In the genomic region with DNA sequence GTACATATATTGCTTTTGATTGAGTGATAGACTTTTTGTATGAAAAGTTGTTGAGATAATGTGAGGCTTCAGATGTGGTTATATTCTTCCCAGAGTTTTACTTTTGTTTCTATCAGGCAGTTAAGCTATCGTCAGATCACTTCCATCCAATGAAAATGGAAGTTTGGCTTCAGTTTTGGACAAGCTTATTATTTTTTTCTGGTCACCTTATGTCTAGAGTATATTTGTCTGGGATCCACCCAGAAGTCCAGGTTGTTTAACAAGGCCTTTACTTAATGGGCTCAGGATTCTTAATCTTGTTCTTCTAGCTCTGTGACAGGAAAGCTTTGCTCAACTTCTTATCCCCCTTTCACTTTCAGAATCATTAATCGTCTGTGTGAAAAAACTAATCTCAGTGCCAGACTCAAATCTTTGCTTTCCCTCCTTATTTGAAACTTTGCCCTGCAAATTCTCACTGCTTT, we compare ENCODE assay signal across 8 cellular contexts.
A peak's percentile ranks its signal among the peaks of the same experiment; 100 is the strongest.
DNase-seq lines count a peak whose midpoint lies in the region; ATAC-seq, FAIRE-seq and TF ChIP-seq lines count a peak whose summit lies in the region.

No MANE protein-coding gene starts in this region.

- TF ChIP-seq EP300 in A549 (IDR thresholded peaks at IDR 0.05): no peak

- CTCF ChIA-PET in A549 (lab: Yijun Ruan, JAX): no interaction called here

- TF ChIP-seq RAD21 in A549 (conservative IDR thresholded peaks at IDR 0.05 in 1 of 2, IDR thresholded peaks at IDR 0.05 in 1 of 2): no peak

- peaks cover 30% of the 10 kb centered on the region; the same call in 2 of the 3 replicates for H3K4me1 ChIP-seq in A549

- H3K27me3 Mint-ChIP-seq in nephron (ENCODE audit: low read depth): no peaks in the 10 kb centered on the region

- H3K4me3 Mint-ChIP-seq in nephron: no peak overlapping the region

- H3K27me3 ChIP-seq in H7 (ENCODE audit: control insufficient read depth, insufficient read depth, low read length): no peaks in the 10 kb centered on the region

- POLR2A ChIA-PET in A549 (lab: Yijun Ruan, JAX): no interaction called here

- ATAC-seq in A549 (no peak), GM19043 (IDR thresholded peaks at IDR 0.05; ENCODE audit: low read depth, unreplicated experiment) (peak; percentile 61), HG03457 (IDR thresholded peaks at IDR 0.05; ENCODE audit: unreplicated experiment) (peak; percentile 60)

- H3K9me3 ChIP-seq in A549: no peaks in the 10 kb centered on the region

- H3K36me3 Mint-ChIP-seq in nephron (ENCODE audit: low read depth): peaks cover 78% of the 10 kb centered on the region

- TF ChIP-seq CTCF in A549 (IDR thresholded peaks at IDR 0.05) (no peak), coronary artery (IDR thresholded peaks at IDR 0.05) (no peak), nephron (IDR thresholded peaks at IDR 0.05; ENCODE audit: unreplicated experiment in 3 of 3) (no peak)

- no peaks in the 10 kb centered on the region for H3K9me3 Mint-ChIP-seq in nephron

- 69% methylated on average over 2 of the region's 2 CpGs for WGBS in A549 (ENCODE audit: missing lambda C conversion rate)

- DNase-seq in A549 (ENCODE audit: low read depth in 1 of 2, low spot score in 1 of 2): no peak
- no peak for DNase-seq in coronary artery (ENCODE audit: low spot score)
- no peak for DNase-seq in H7
- DNase-seq in DMS153 (lab: John Stamatoyannopoulos, UW): no peak
- DNase-seq in SHP77 (lab: John Stamatoyannopoulos, UW): no peak

- H3K27ac ChIP-seq in A549: no peak overlapping the region
- peak overlapping the region; percentile 29 to 51 for H3K27ac ChIP-seq in coronary artery

- peaks cover 18% of the 10 kb centered on the region for H3K4me1 Mint-ChIP-seq in nephron

- H3K36me3 ChIP-seq in H7 (replicated peaks; ENCODE audit: control insufficient read depth, insufficient read depth, low read length): no peaks in the 10 kb centered on the region; the same call in 1 of the 2 replicates

- H3K4me2 ChIP-seq in A549: peak overlapping the region; percentile 43

- FAIRE-seq in A549 (lab: Jason Lieb, UNC): no peak

- peak overlapping the region; percentile 19 to 40 (median 23) for H3K27ac Mint-ChIP-seq in nephron

- H3K4me3 ChIP-seq in A549: no peak overlapping the region
- H3K4me3 ChIP-seq in coronary artery: peak overlapping the region; percentile 17
- H3K4me3 ChIP-seq in H7 (ENCODE audit: insufficient read depth, low read depth, low read length): no peak overlapping the region

- TF ChIP-seq POLR2A in A549 (IDR thresholded peaks at IDR 0.05; ENCODE audit: low read length): no peak

TF ChIP-seq in A549, 52 proteins besides CTCF, POLR2A, EP300 and RAD21:
- TF ChIP-seq RCOR1 (IDR thresholded peaks at IDR 0.05; ENCODE audit: low read depth, low read length) (no peak), BHLHE40 (IDR thresholded peaks at IDR 0.05; ENCODE audit: low read depth, low read length) (no peak), RARB (CRISPR knock-in tag; IDR thresholded peaks at IDR 0.05) (no peak), MYC (IDR thresholded peaks at IDR 0.05; ENCODE audit: borderline replicate concordance, low read length) (no peak), CHD4 (IDR thresholded peaks at IDR 0.05; ENCODE audit: borderline replicate concordance) (no peak), RNF2 (IDR thresholded peaks at IDR 0.05; ENCODE audit: borderline replicate concordance, low read depth) (no peak), POLR2AphosphoS2 (conservative IDR thresholded peaks at IDR 0.05; ENCODE audit: low read length) (no peak), CHD2 (IDR thresholded peaks at IDR 0.05; ENCODE audit: low read length, partially characterized antibody) (no peak)
- TF ChIP-seq, protein P1, sequence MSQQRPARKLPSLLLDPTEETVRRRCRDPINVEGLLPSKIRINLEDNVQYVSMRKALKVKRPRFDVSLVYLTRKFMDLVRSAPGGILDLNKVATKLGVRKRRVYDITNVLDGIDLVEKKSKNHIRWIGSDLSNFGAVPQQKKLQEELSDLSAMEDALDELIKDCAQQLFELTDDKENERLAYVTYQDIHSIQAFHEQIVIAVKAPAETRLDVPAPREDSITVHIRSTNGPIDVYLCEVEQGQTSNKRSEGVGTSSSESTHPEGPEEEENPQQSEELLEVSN (IDR thresholded peaks at IDR 0.05; ENCODE audit: borderline replicate concordance, low read depth): no peak
- TF ChIP-seq, protein P2, sequence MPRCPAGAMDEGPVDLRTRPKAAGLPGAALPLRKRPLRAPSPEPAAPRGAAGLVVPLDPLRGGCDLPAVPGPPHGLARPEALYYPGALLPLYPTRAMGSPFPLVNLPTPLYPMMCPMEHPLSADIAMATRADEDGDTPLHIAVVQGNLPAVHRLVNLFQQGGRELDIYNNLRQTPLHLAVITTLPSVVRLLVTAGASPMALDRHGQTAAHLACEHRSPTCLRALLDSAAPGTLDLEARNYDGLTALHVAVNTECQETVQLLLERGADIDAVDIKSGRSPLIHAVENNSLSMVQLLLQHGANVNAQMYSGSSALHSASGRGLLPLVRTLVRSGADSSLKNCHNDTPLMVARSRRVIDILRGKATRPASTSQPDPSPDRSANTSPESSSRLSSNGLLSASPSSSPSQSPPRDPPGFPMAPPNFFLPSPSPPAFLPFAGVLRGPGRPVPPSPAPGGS (IDR thresholded peaks at IDR 0.05): no peak
- TF ChIP-seq, protein P3, sequence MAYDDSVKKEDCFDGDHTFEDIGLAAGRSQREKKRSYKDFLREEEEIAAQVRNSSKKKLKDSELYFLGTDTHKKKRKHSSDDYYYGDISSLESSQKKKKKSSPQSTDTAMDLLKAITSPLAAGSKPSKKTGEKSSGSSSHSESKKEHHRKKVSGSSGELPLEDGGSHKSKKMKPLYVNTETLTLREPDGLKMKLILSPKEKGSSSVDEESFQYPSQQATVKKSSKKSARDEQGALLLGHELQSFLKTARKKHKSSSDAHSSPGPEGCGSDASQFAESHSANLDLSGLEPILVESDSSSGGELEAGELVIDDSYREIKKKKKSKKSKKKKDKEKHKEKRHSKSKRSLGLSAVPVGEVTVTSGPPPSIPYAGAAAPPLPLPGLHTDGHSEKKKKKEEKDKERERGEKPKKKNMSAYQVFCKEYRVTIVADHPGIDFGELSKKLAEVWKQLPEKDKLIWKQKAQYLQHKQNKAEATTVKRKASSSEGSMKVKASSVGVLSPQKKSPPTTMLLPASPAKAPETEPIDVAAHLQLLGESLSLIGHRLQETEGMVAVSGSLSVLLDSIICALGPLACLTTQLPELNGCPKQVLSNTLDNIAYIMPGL (CRISPR knock-in tag; IDR thresholded peaks at IDR 0.05; ENCODE audit: borderline replicate concordance): no peak

Comparison
In these comparisons a context has a peak if more than half of its experiments do, and no peak if none do; other contexts are left out.
1. ATAC-seq: peak in GM19043 (single experiment) and HG03457 (single experiment); none in A549 (0 of 2).
2. H3K27ac ChIP-seq: peak in coronary artery (2 of 2); none in A549 (0 of 2).